ENCODE assay signal across 13 cellular contexts in the genomic region with DNA sequence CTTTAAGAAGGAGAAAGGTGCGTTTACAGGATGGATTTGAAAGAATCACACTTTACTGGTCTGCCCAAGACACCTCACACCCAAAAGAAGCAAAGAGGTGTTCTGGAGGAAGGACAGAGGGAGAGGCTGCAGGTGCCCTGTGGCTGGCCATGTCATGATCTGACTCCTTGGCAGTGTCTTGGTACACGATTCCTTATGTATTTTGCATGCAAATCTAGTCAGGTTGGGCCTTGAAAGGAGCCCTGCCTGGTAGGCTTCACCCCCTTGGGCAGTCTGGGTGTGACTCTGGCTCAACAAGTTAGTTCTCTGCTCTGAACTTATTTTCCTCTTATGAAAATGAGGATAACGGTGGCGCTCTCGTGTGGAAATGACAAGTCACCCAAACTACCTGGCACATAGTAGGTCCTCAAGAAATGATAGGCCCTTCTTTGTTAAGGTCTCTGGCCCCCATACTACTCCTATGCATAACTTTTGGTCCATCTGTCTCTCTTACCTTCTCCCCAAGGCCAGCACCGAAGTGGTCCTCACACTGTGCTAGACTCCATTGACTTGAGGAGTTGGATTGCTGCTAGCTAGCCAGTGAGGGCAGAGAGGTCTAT.
DNase-seq lines count a peak whose midpoint lies in the region; ATAC-seq and TF ChIP-seq lines count a peak whose summit lies in the region.
"Had no signal": no experiment of that assay in that cellular context is flagged by ENCODE, and none has a peak within 500 bp of the region (broad histone marks: within the 10 kb centered on the region; RNA-seq: fewer than 3 reads in every experiment).

No MANE protein-coding gene starts in this region.

- peak overlapping the region; percentile 58; the same call in 1 of the 2 replicates for H3K4me3 ChIP-seq in GM23248
- peak overlapping the region; percentile 27 for H3K4me3 ChIP-seq in astrocyte of the spinal cord (ENCODE audit: low read depth, low read length)
- H3K4me3 ChIP-seq in rectal smooth muscle tissue (ENCODE audit: low read length) = peak overlapping the region; percentile 45

- peaks cover 4% of the 10 kb centered on the region for H3K36me3 Mint-ChIP-seq in glutamatergic neuron (ENCODE audit: unreplicated experiment)
- H3K36me3 Mint-ChIP-seq in activated T-cell treated with anti-CD3 and anti-CD28 coated beads, Interleukin-2, amount 50 U/mL, for 72 hours (ENCODE audit: insufficient read depth in 2 of 2) = peaks cover 2 to 10% of the 10 kb centered on the region in 2 donors

- H3K36me3 ChIP-seq in GM23248 (ENCODE audit: low read depth) (no peaks in the 10 kb centered on the region), rectal smooth muscle tissue (ENCODE audit: control insufficient read depth, insufficient read depth, low read length) (no peaks in the 10 kb centered on the region)

- TF ChIP-seq CTCF in astrocyte of the spinal cord (IDR thresholded peaks at IDR 0.05; ENCODE audit: low read depth, low read length) = no peak
- no peak for TF ChIP-seq CTCF in glutamatergic neuron (IDR thresholded peaks at IDR 0.05; ENCODE audit: partially characterized antibody, unreplicated experiment)

- H3K9me3 ChIP-seq in GM23248 (ENCODE audit: low read depth) = no peaks in the 10 kb centered on the region

- H3K9me2 ChIP-seq in GM23248 (ENCODE audit: insufficient read depth) = no peaks in the 10 kb centered on the region

- in situ Hi-C loops in GM23248 (cut with MboI) = no loop called here
- in situ Hi-C loops in astrocyte of the spinal cord (cut with HindIII; ENCODE audit: low sequenced_read_pairs) = no loop called here
- in situ Hi-C loops in ACHN (cut with HindIII; ENCODE audit: low pct_ligation_motif_present, low pct_unique_long_range_greater_than_20kb, low sequenced_read_pairs) = no loop called here

- no peaks in the 10 kb centered on the region for H4K20me1 ChIP-seq in GM23248 (ENCODE audit: insufficient read depth)

- WGBS in GM23248 (ENCODE audit: low coverage in 1 of 2, low lambda C conversion rate in 2 of 2, missing lambda C conversion rate in 2 of 2), 2 experiments = 87 to 90% methylated on average over 6 of the region's 6 CpGs

- no peaks in the 10 kb centered on the region for H3K79me2 ChIP-seq in GM23248 (ENCODE audit: insufficient read depth)

- peaks cover 2% of the 10 kb centered on the region for H3K27me3 Mint-ChIP-seq in glutamatergic neuron (ENCODE audit: unreplicated experiment)
- no peaks in the 10 kb centered on the region for H3K27me3 Mint-ChIP-seq in activated T-cell treated with anti-CD3 and anti-CD28 coated beads, Interleukin-2, amount 50 U/mL, for 72 hours (ENCODE audit: low read depth)
- H3K27me3 Mint-ChIP-seq: activated CD4-positive, alpha-beta T cell treated with anti-CD3 and anti-CD28 coated beads for 36 hours; natural killer cell treated with Interleukin-12 subunit alpha and Interleukin-12 subunit beta and Interleukin-15 and Interleukin-18, amount 100 ng/mL, for 72 hours; T-helper 17 cell had no signal

- peak overlapping the region; percentile 74 for H2AFZ ChIP-seq in GM23248

- peaks cover 7% of the 10 kb centered on the region for H3K4me1 Mint-ChIP-seq in glutamatergic neuron (ENCODE audit: low read depth, unreplicated experiment)
- H3K4me1 Mint-ChIP-seq in activated T-cell treated with anti-CD3 and anti-CD28 coated beads, Interleukin-2, amount 50 U/mL, for 72 hours (ENCODE audit: low read depth) = no peaks in the 10 kb centered on the region
- H3K4me1 Mint-ChIP-seq: activated CD4-positive, alpha-beta T cell treated with anti-CD3 and anti-CD28 coated beads for 36 hours; T-helper 17 cell had no signal

- H3K9ac ChIP-seq in GM23248 (peak overlapping the region; percentile 42; the same call in 1 of the 2 replicates), rectal smooth muscle tissue (ENCODE audit: low read length) (no peak overlapping the region)

- peak overlapping the region; percentile 60 for H3K4me3 Mint-ChIP-seq in glutamatergic neuron (ENCODE audit: unreplicated experiment)
- H3K4me3 Mint-ChIP-seq in activated T-cell treated with anti-CD3 and anti-CD28 coated beads, Interleukin-2, amount 50 U/mL, for 72 hours = no peak overlapping the region
- H3K4me3 Mint-ChIP-seq: activated CD4-positive, alpha-beta T cell treated with anti-CD3 and anti-CD28 coated beads for 36 hours; natural killer cell treated with Interleukin-12 subunit alpha and Interleukin-12 subunit beta and Interleukin-15 and Interleukin-18, amount 100 ng/mL, for 72 hours; T-helper 17 cell had no signal

- no peak overlapping the region for H3K27ac ChIP-seq in GM23248
- peak overlapping the region; percentile 38 for H3K27ac ChIP-seq in rectal smooth muscle tissue (ENCODE audit: low read depth, low read length)

- no peaks in the 10 kb centered on the region for H3K4me1 ChIP-seq in GM23248 (ENCODE audit: insufficient read depth)
- peaks cover 14% of the 10 kb centered on the region for H3K4me1 ChIP-seq in rectal smooth muscle tissue (ENCODE audit: control insufficient read depth, insufficient read depth, low read length)

- H3K9me3 Mint-ChIP-seq in glutamatergic neuron (ENCODE audit: unreplicated experiment) = no peaks in the 10 kb centered on the region
- H3K9me3 Mint-ChIP-seq in activated T-cell treated with anti-CD3 and anti-CD28 coated beads, Interleukin-2, amount 50 U/mL, for 72 hours = peaks cover 1 to 2% of the 10 kb centered on the region in 2 donors
- H3K9me3 Mint-ChIP-seq: natural killer cell treated with Interleukin-12 subunit alpha and Interleukin-12 subunit beta and Interleukin-15 and Interleukin-18, amount 100 ng/mL, for 72 hours had no signal

- H3K4me2 ChIP-seq in GM23248 (ENCODE audit: unreplicated experiment) = peak overlapping the region; percentile 32

- H3K27me3 ChIP-seq in GM23248 (replicated peaks; ENCODE audit: insufficient read depth) (no peaks in the 10 kb centered on the region), rectal smooth muscle tissue (ENCODE audit: control insufficient read depth, insufficient read depth, low read length) (no peaks in the 10 kb centered on the region)

- no peaks in the 10 kb centered on the region for H3F3A ChIP-seq in GM23248 (ENCODE audit: insufficient read depth)

- DNase-seq in GM23248 (no peak), astrocyte of the spinal cord (ENCODE audit: low read depth, low spot score) (no peak), glutamatergic neuron (no peak), NCI-H2171 treated with DMSO at 0.1 percent for 48 hours (lab: John Stamatoyannopoulos, UW) (no peak), ACHN (no peak), COR-L47 (lab: John Stamatoyannopoulos, UW) (no peak)
- no peak for DNase-seq in activated T-cell treated with anti-CD3 and anti-CD28 coated beads, Interleukin-2, amount 50 U/mL, for 72 hours
- DNase-seq: activated CD4-positive, alpha-beta T cell treated with anti-CD3 and anti-CD28 coated beads for 36 hours; NCI-H1930; NCI-H82; T-helper 17 cell had no signal

- no peak overlapping the region for H3K27ac Mint-ChIP-seq in glutamatergic neuron (ENCODE audit: unreplicated experiment)
- H3K27ac Mint-ChIP-seq in activated T-cell treated with anti-CD3 and anti-CD28 coated beads, Interleukin-2, amount 50 U/mL, for 72 hours = no peak overlapping the region
- H3K27ac Mint-ChIP-seq: activated CD4-positive, alpha-beta T cell treated with anti-CD3 and anti-CD28 coated beads for 36 hours; natural killer cell treated with Interleukin-12 subunit alpha and Interleukin-12 subunit beta and Interleukin-15 and Interleukin-18, amount 100 ng/mL, for 72 hours; T-helper 17 cell had no signal

- no peak for ATAC-seq in activated T-cell treated with anti-CD3 and anti-CD28 coated beads, Interleukin-2, amount 50 U/mL, for 72 hours (replicated peaks in 1 of 2)
- ATAC-seq: activated CD4-positive, alpha-beta T cell treated with anti-CD3 and anti-CD28 coated beads for 36 hours; natural killer cell treated with Interleukin-12 subunit alpha and Interleukin-12 subunit beta and Interleukin-15 and Interleukin-18, amount 100 ng/mL, for 72 hours; T-helper 17 cell had no signal
